ENCODE assay signal across 8 cellular contexts in genomic region chr17:74758846-74759163, GRCh38. TPM values are rescaled to one million over a fixed set of nuclear protein-coding genes. Genes with fewer than 3 reads are reported as not detected.
DNase-seq lines count a peak whose midpoint lies in the region; ATAC-seq and TF ChIP-seq lines count a peak whose summit lies in the region.

No MANE protein-coding gene starts in this region.

- H3K4me3 Mint-ChIP-seq in CD14-positive monocyte = peak overlapping the region; percentile 49 to 67
- peak overlapping the region; percentile 77 for H3K4me3 Mint-ChIP-seq in activated naive CD8-positive, alpha-beta T cell
- no peak overlapping the region for H3K4me3 Mint-ChIP-seq in mesothelial cell of epicardium

- intact Hi-C loops in CD14-positive monocyte (cut with micrococcal nuclease) = no loop called here

- ATAC-seq in HG03442 (IDR thresholded peaks at IDR 0.05; ENCODE audit: unreplicated experiment) = peak; percentile 21

- peaks cover 0 to 1% (median 0%) of the 10 kb centered on the region in 3 donors for H3K27me3 Mint-ChIP-seq in CD14-positive monocyte (ENCODE audit: low read depth in 3 of 3)
- no peaks in the 10 kb centered on the region for H3K27me3 Mint-ChIP-seq in activated naive CD8-positive, alpha-beta T cell
- H3K27me3 Mint-ChIP-seq in mesothelial cell of epicardium (ENCODE audit: low read depth) = no peaks in the 10 kb centered on the region

- TF ChIP-seq CTCF in CD14-positive monocyte (IDR thresholded peaks at IDR 0.05) (no peak), mesothelial cell of epicardium (IDR thresholded peaks at IDR 0.05; ENCODE audit: unreplicated experiment) (no peak), GM10266 (IDR thresholded peaks at IDR 0.05; ENCODE audit: control insufficient read depth, insufficient read depth, low read depth, missing control alignments) (no peak)

- H3K4me1 Mint-ChIP-seq in CD14-positive monocyte = peaks cover 65% of the 10 kb centered on the region
- peaks cover 71% of the 10 kb centered on the region for H3K4me1 Mint-ChIP-seq in activated naive CD8-positive, alpha-beta T cell (ENCODE audit: low read depth)
- peaks cover 63% of the 10 kb centered on the region for H3K4me1 Mint-ChIP-seq in mesothelial cell of epicardium

- peak; percentile 68 for DNase-seq in CD14-positive monocyte (ENCODE audit: low spot score)
- DNase-seq in mesothelial cell of epicardium (ENCODE audit: low spot score in 2 of 2, unreplicated experiment in 2 of 2) = no peak
- no peak for DNase-seq in GM10266 (ENCODE audit: extremely low spot score)
- DNase-seq in stimulated activated CD4-positive, alpha-beta T cell treated with anti-CD3 and anti-CD28 coated beads, Interleukin-4, amount 100 ng/mL, for 4 hours = no peak
- no peak for DNase-seq in dermis blood vessel endothelial cell
- no peak for DNase-seq in NOMO-1 treated with dmso at 0.1 percent for 144 hours (lab: John Stamatoyannopoulos, UW; ENCODE audit: unreplicated experiment)

- H3K9me3 Mint-ChIP-seq in CD14-positive monocyte = no peaks in the 10 kb centered on the region
- H3K9me3 Mint-ChIP-seq in activated naive CD8-positive, alpha-beta T cell (ENCODE audit: low read depth) = no peaks in the 10 kb centered on the region
- H3K9me3 Mint-ChIP-seq in mesothelial cell of epicardium = no peaks in the 10 kb centered on the region

- H3K27ac Mint-ChIP-seq in CD14-positive monocyte (peak overlapping the region in 5 of 7 donors; percentile 3 to 82 (median 58)), mesothelial cell of epicardium (peak overlapping the region; percentile 77)
- peak overlapping the region; percentile 81 for H3K27ac Mint-ChIP-seq in activated naive CD8-positive, alpha-beta T cell

- H3K36me3 Mint-ChIP-seq in CD14-positive monocyte (peaks cover 18 to 47% of the 10 kb centered on the region in 2 donors), mesothelial cell of epicardium (no peaks in the 10 kb centered on the region)
- H3K36me3 Mint-ChIP-seq in activated naive CD8-positive, alpha-beta T cell = no peaks in the 10 kb centered on the region

RNA-seq across cellular contexts. Expression of gene NHERF1, which starts 10.4 kb away (rescaled TPM):
- 100 to 1,000 TPM; 131 to 149 TPM for polyA plus RNA-seq in CD14-positive monocyte
- total RNA-seq in mesothelial cell of epicardium = 34.4 to 36.2 TPM (median 34.8 TPM) in 3 replicates
- 10.4 and 22.5 TPM in 2 replicates for total RNA-seq in dermis blood vessel endothelial cell

RNA-seq across cellular contexts. Expression of gene NAT9, which starts 17.3 kb away (rescaled TPM):
- polyA plus RNA-seq in CD14-positive monocyte = 1 to 10 TPM; 7.1 to 7.8 TPM
- total RNA-seq in mesothelial cell of epicardium (78.2 to 83.7 TPM (median 83.1 TPM) in 3 replicates), dermis blood vessel endothelial cell (29.9 and 37.6 TPM in 2 replicates)

RNA-seq across cellular contexts. Expression of gene RAB37, which starts 21.7 kb away (rescaled TPM):
- polyA plus RNA-seq in CD14-positive monocyte = 10 to 100 TPM; 26.8 to 40.9 TPM
- 0.16 to 0.38 TPM (median 0.24 TPM) in 3 replicates for total RNA-seq in mesothelial cell of epicardium
- total RNA-seq in dermis blood vessel endothelial cell = 0.17 and 0.37 TPM in 2 replicates

RNA-seq across cellular contexts. Expression of gene CD300LF, which starts 46.1 kb away (rescaled TPM):
- polyA plus RNA-seq in CD14-positive monocyte = 100 to 1,000 TPM; 112 to 175 TPM
- not detected in 3 replicates for total RNA-seq in mesothelial cell of epicardium
- not detected in 2 replicates for total RNA-seq in dermis blood vessel endothelial cell
